ENCODE assay signal across 10 cellular contexts in genomic region chr6:159043986-159044385, GRCh38. TPM values are rescaled to one million over a fixed set of nuclear protein-coding genes. Genes with fewer than 3 reads are reported as not detected.
DNase-seq lines count a peak whose midpoint lies in the region; ATAC-seq and TF ChIP-seq lines count a peak whose summit lies in the region.
"Had no signal": no experiment of that assay in that cellular context is flagged by ENCODE, and none has a peak within 500 bp of the region (broad histone marks: within the 10 kb centered on the region; RNA-seq: fewer than 3 reads in every experiment).

No MANE protein-coding gene starts in this region.

- peak overlapping the region; percentile 6 to 53 (median 26) for H3K4me3 ChIP-seq in esophagus muscularis mucosa
- peak overlapping the region in 3 of 4 donors; percentile 13 to 45 (median 15) for H3K4me3 ChIP-seq in transverse colon

- no peaks in the 10 kb centered on the region for H3K9me3 Mint-ChIP-seq in T-helper 1 cell treated with Interleukin-12 subunit alpha and Interleukin-12 subunit beta and Interleukin-4 antibody, amounts not matched to agents 30 μg/mL and 1 μg/mL, for 36 hours

- no peak for TF ChIP-seq POLR2A in esophagus muscularis mucosa (IDR thresholded peaks at IDR 0.05; ENCODE audit: low read depth)
- TF ChIP-seq POLR2A in transverse colon (IDR thresholded peaks at IDR 0.05) = no peak

- H3K27me3 ChIP-seq in esophagus muscularis mucosa (peaks cover 0 to 9% (median 0%) of the 10 kb centered on the region in 4 donors), transverse colon (no peaks in the 10 kb centered on the region)

- ATAC-seq in HG02763 (IDR thresholded peaks at IDR 0.05; ENCODE audit: unreplicated experiment) = no peak

- 64% methylated on average over 7 of the region's 7 CpGs for WGBS in esophagus muscularis mucosa
- 64 to 82% methylated on average over 3 to 7 of the region's 7 CpGs for WGBS in transverse colon (ENCODE audit: low coverage in 1 of 2), 2 donors

- peaks cover 0 to 14% (median 5%) of the 10 kb centered on the region in 4 donors for H3K4me1 ChIP-seq in esophagus muscularis mucosa
- peaks cover 0 to 15% (median 0%) of the 10 kb centered on the region in 4 donors for H3K4me1 ChIP-seq in transverse colon

- TF ChIP-seq EP300 in esophagus muscularis mucosa (IDR thresholded peaks at IDR 0.05) (no peak), transverse colon (IDR thresholded peaks at IDR 0.05; ENCODE audit: low read depth) (no peak)

- peaks cover 3% of the 10 kb centered on the region for H3K27me3 Mint-ChIP-seq in T-helper 1 cell treated with Interleukin-12 subunit alpha and Interleukin-12 subunit beta and Interleukin-4 antibody, amounts not matched to agents 30 μg/mL and 1 μg/mL, for 36 hours (ENCODE audit: low read depth)

- no peaks in the 10 kb centered on the region for H3K9me3 ChIP-seq in esophagus muscularis mucosa
- no peaks in the 10 kb centered on the region for H3K9me3 ChIP-seq in transverse colon

- peaks cover 53% of the 10 kb centered on the region for H3K36me3 Mint-ChIP-seq in T-helper 1 cell treated with Interleukin-12 subunit alpha and Interleukin-12 subunit beta and Interleukin-4 antibody, amounts not matched to agents 30 μg/mL and 1 μg/mL, for 36 hours (ENCODE audit: low read depth)

- in situ Hi-C loops in transverse colon (cut with MboI; ENCODE audit: low pct_ligation_motif_present in 1 of 4, low pct_unique_long_range_greater_than_20kb in 1 of 4, low sequenced_read_pairs in 3 of 4) = loop anchor here in 1 of 4 donors (10.0 kb wide), 1 partner anchor 61 kb away; no protein-coding TSS in a partner anchor

- H3K36me3 ChIP-seq in esophagus muscularis mucosa (no peaks in the 10 kb centered on the region), transverse colon (no peaks in the 10 kb centered on the region)

- intact Hi-C loops in esophagus muscularis mucosa (cut with DNase I) (loop anchor here (1.0 kb wide), 1 partner anchor 60 kb away; no protein-coding TSS in a partner anchor), transverse colon (cut with DNase I; ENCODE audit: low total_unique reads) (loop anchor here (10.0 kb wide), 1 partner anchor 91 kb away; no protein-coding TSS in a partner anchor)

- H3K27ac ChIP-seq in esophagus muscularis mucosa (replicated peaks in 1 of 4) (peak overlapping the region in 1 of 4 donors; percentile 47), transverse colon (peak overlapping the region; percentile 59 to 67 (median 64))

- peak overlapping the region; percentile 96 for H3K4me3 Mint-ChIP-seq in T-helper 1 cell treated with Interleukin-12 subunit alpha and Interleukin-12 subunit beta and Interleukin-4 antibody, amounts not matched to agents 30 μg/mL and 1 μg/mL, for 36 hours

- peak; percentile 39 for DNase-seq in activated naive CD4-positive, alpha-beta T cell treated with Interleukin-2 at 50 U/mL for 16 hours
- no peak for DNase-seq in activated naive CD4-positive, alpha-beta T cell (lab: John Stamatoyannopoulos, UW)
- DNase-seq in esophagus muscularis mucosa (ENCODE audit: extremely low spot score) = peak; percentile 24
- DNase-seq in transverse colon = no peak
- no peak for DNase-seq in NCI-H146 (lab: John Stamatoyannopoulos, UW)
- DNase-seq in NCI-H2029 (lab: John Stamatoyannopoulos, UW) = no peak
- DNase-seq: NCI-H2081, T-helper 9 cell had no signal

- H3K27ac Mint-ChIP-seq in T-helper 1 cell treated with Interleukin-12 subunit alpha and Interleukin-12 subunit beta and Interleukin-4 antibody, amounts not matched to agents 30 μg/mL and 1 μg/mL, for 36 hours = peak overlapping the region; percentile 97

- no peak for TF ChIP-seq CTCF in esophagus muscularis mucosa (IDR thresholded peaks at IDR 0.05)
- no peak for TF ChIP-seq CTCF in transverse colon (IDR thresholded peaks at IDR 0.05)

- H3K4me1 Mint-ChIP-seq in T-helper 1 cell treated with Interleukin-12 subunit alpha and Interleukin-12 subunit beta and Interleukin-4 antibody, amounts not matched to agents 30 μg/mL and 1 μg/mL, for 36 hours (ENCODE audit: low read depth) = peaks cover 71% of the 10 kb centered on the region

RNA-seq across cellular contexts. Expression of gene TAGAP, which starts 0.8 kb away (rescaled TPM):
- total RNA-seq in esophagus muscularis mucosa = 1 to 10 TPM; 1.5 to 3.0 (median 1.9) TPM
- 10 to 100 TPM in 2 of 4 donors, 1 to 10 TPM in 2; 5.1 to 10.3 (median 8.9) TPM for total RNA-seq in transverse colon

RNA-seq across cellular contexts. Expression of gene RSPH3, which starts 44.0 kb away (rescaled TPM):
- total RNA-seq in esophagus muscularis mucosa (10 to 100 TPM; 10.6 to 21.5 (median 18.1) TPM), transverse colon (10 to 100 TPM; 13.3 to 24.1 (median 23.5) TPM)

Comparison
In these comparisons a context has a peak if more than half of its experiments do, and no peak if none do; other contexts are left out.
1. DNase-seq: peak in activated naive CD4-positive, alpha-beta T cell treated with Interleukin-2 at 50 U/mL for 16 hours (single experiment) and esophagus muscularis mucosa (single experiment); none in activated naive CD4-positive, alpha-beta T cell (0 of 4), transverse colon (single experiment), NCI-H146 (single experiment) and NCI-H2029 (single experiment).